Comparison of ENCODE assay signal across 31 cellular contexts in the genomic region with DNA sequence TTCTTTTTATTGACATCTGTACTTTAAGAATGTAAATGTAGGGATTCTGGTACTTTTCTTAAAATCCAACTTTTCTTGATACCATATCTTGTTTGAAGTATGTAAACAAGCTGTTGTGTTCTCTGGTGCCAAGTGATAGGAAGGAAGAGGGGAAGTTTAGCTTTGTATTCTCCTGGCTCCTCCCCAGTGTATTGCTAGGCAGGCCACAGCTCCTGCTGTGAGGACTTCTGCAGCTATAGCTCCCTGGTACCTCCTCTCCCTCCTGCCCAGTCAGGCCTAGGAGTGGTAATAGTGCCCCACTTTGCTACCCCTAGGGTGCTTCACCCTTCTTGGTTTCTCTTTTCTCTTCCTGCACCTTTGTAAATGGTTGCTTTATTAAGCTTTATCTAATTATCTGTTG. TPM values are rescaled to one million over a fixed set of nuclear protein-coding genes. Genes with fewer than 3 reads are reported as not detected.
"Had no signal": no experiment of that assay in that cellular context is flagged by ENCODE, and none has a peak within 500 bp of the region (broad histone marks: within the 10 kb centered on the region; RNA-seq: fewer than 3 reads in every experiment).

No MANE protein-coding gene starts in this region.

- H3K9me3 ChIP-seq: heart left ventricle, left lung, lower lobe of right lung, right lobe of liver, thoracic aorta had no signal

- ATAC-seq: activated CD8-positive, alpha-beta memory T cell treated with anti-CD3 and anti-CD28 coated beads, Interleukin-2, amount 10 ng/mL, durations not matched to agents 7 days and 5 days; activated CD8-positive, alpha-beta T cell treated with anti-CD3 and anti-CD28 coated beads, Interleukin-2, amount 10 ng/mL, durations not matched to agents 7 days and 5 days; activated naive CD8-positive, alpha-beta T cell treated with anti-CD3 and anti-CD28 coated beads, Interleukin-2, amount 50 U/mL, for 24 hours; esophagus mucosa; heart left ventricle; left lung; lower lobe of right lung; natural killer cell; right lobe of liver had no signal

- H3K4me1 Mint-ChIP-seq: activated B cell treated with CpG ODN at 0.5 μM for 24 hours; activated CD8-positive, alpha-beta memory T cell treated with anti-CD3 and anti-CD28 coated beads, Interleukin-2, amount 10 ng/mL, durations not matched to agents 7 days and 5 days; activated naive CD4-positive, alpha-beta T cell treated with anti-CD3 and anti-CD28 coated beads, Interleukin-2, amount 50 U/mL, for 24 hours; activated naive CD8-positive, alpha-beta T cell treated with anti-CD3 and anti-CD28 coated beads, Interleukin-2, amount 50 U/mL, for 24 hours; natural killer cell had no signal

- H3K9me3 Mint-ChIP-seq: activated B cell treated with CpG ODN at 0.5 μM for 24 hours; activated naive CD4-positive, alpha-beta T cell treated with anti-CD3 and anti-CD28 coated beads, Interleukin-2, amount 50 U/mL, for 24 hours; activated naive CD8-positive, alpha-beta T cell treated with anti-CD3 and anti-CD28 coated beads, Interleukin-2, amount 50 U/mL, for 24 hours; activated T-helper 2 cell treated with anti-CD3 and anti-CD28 coated beads, Interferon-gamma antibody, Interleukin-2, Interleukin-4, amounts not matched to agents 10 μg/mL and 5 μg/mL and 100 μg/mL, durations not matched to agents 14 hours and 24 hours and 36 hours; T-helper 1 cell treated with Interleukin-12 subunit alpha and Interleukin-12 subunit beta and Interleukin-4 antibody, amounts not matched to agents 30 μg/mL and 1 μg/mL, for 36 hours had no signal

- FAIRE-seq: islet of Langerhans, urothelium cell line had no signal

- H3K4me1 ChIP-seq: heart left ventricle, left lung, lower lobe of right lung, right lobe of liver had no signal

- H3K27ac Mint-ChIP-seq: activated B cell treated with CpG ODN at 0.5 μM for 24 hours; activated CD8-positive, alpha-beta memory T cell treated with anti-CD3 and anti-CD28 coated beads, Interleukin-2, amount 10 ng/mL, durations not matched to agents 7 days and 5 days; activated CD8-positive, alpha-beta T cell treated with anti-CD3 and anti-CD28 coated beads, Interleukin-2, amount 10 ng/mL, durations not matched to agents 7 days and 5 days; activated naive CD4-positive, alpha-beta T cell treated with anti-CD3 and anti-CD28 coated beads, Interleukin-2, amount 50 U/mL, for 24 hours; activated naive CD8-positive, alpha-beta T cell treated with anti-CD3 and anti-CD28 coated beads, Interleukin-2, amount 50 U/mL, for 24 hours; activated T-helper 2 cell treated with anti-CD3 and anti-CD28 coated beads, Interferon-gamma antibody, Interleukin-2, Interleukin-4, amounts not matched to agents 10 μg/mL and 5 μg/mL and 100 μg/mL, durations not matched to agents 14 hours and 24 hours and 36 hours; natural killer cell; progenitor cell of endocrine pancreas; T-helper 1 cell treated with Interleukin-12 subunit alpha and Interleukin-12 subunit beta and Interleukin-4 antibody, amounts not matched to agents 30 μg/mL and 1 μg/mL, for 36 hours had no signal

- DNase-seq: activated B cell treated with CpG ODN at 0.5 μM for 24 hours; activated CD8-positive, alpha-beta memory T cell treated with anti-CD3 and anti-CD28 coated beads, Interleukin-2, amount 10 ng/mL, durations not matched to agents 7 days and 5 days; activated CD8-positive, alpha-beta T cell treated with anti-CD3 and anti-CD28 coated beads, Interleukin-2, amount 10 ng/mL, durations not matched to agents 7 days and 5 days; activated naive CD8-positive, alpha-beta T cell treated with anti-CD3 and anti-CD28 coated beads, Interleukin-2, amount 50 U/mL, for 24 hours; activated T-cell treated with anti-CD3 and anti-CD28 coated beads, Interleukin-2, amount 50 U/mL, for 48 hours; amygdala; central memory CD4-positive, alpha-beta T cell; foreskin fibroblast; heart left ventricle; hypothalamus; left lung; lower lobe of right lung; mesenchymal stem cell; natural killer cell; right lobe of liver; stimulated activated CD4-positive, alpha-beta T cell treated with anti-CD3 and anti-CD28 coated beads, Interleukin-2, amount 100 ng/mL, for 48 hours; stimulated activated naive CD4-positive, alpha-beta T cell treated with Interleukin-2 at 50 U/mL for 16 hours; T1000; trophoblast cell had no signal

- H3K36me3 ChIP-seq: heart left ventricle, left lung, lower lobe of right lung, right lobe of liver, thoracic aorta had no signal

- H3K4me3 Mint-ChIP-seq: activated B cell treated with CpG ODN at 0.5 μM for 24 hours; activated CD8-positive, alpha-beta memory T cell treated with anti-CD3 and anti-CD28 coated beads, Interleukin-2, amount 10 ng/mL, durations not matched to agents 7 days and 5 days; activated CD8-positive, alpha-beta T cell treated with anti-CD3 and anti-CD28 coated beads, Interleukin-2, amount 10 ng/mL, durations not matched to agents 7 days and 5 days; activated naive CD4-positive, alpha-beta T cell treated with anti-CD3 and anti-CD28 coated beads, Interleukin-2, amount 50 U/mL, for 24 hours; activated naive CD8-positive, alpha-beta T cell treated with anti-CD3 and anti-CD28 coated beads, Interleukin-2, amount 50 U/mL, for 24 hours; natural killer cell; T-helper 1 cell treated with Interleukin-12 subunit alpha and Interleukin-12 subunit beta and Interleukin-4 antibody, amounts not matched to agents 30 μg/mL and 1 μg/mL, for 36 hours had no signal

- H3K27me3 ChIP-seq: left lung had no signal

- H3K36me3 Mint-ChIP-seq: activated CD8-positive, alpha-beta memory T cell treated with anti-CD3 and anti-CD28 coated beads, Interleukin-2, amount 10 ng/mL, durations not matched to agents 7 days and 5 days; activated naive CD4-positive, alpha-beta T cell treated with anti-CD3 and anti-CD28 coated beads, Interleukin-2, amount 50 U/mL, for 24 hours; natural killer cell had no signal

- H3K4me3 ChIP-seq: heart left ventricle, left lung, lower lobe of right lung, right lobe of liver, thoracic aorta had no signal

- H3K27me3 Mint-ChIP-seq: activated CD8-positive, alpha-beta memory T cell treated with anti-CD3 and anti-CD28 coated beads, Interleukin-2, amount 10 ng/mL, durations not matched to agents 7 days and 5 days had no signal

- H3K27ac ChIP-seq: heart left ventricle, left lung, lower lobe of right lung, right lobe of liver, thoracic aorta had no signal

RNA-seq across cellular contexts. Expression of a gene that starts 45.3 kb away (rescaled TPM):
- total RNA-seq: activated B cell treated with CpG ODN at 0.5 μM for 24 hours; activated CD8-positive, alpha-beta memory T cell treated with anti-CD3 and anti-CD28 coated beads, Interleukin-2, amount 10 ng/mL, durations not matched to agents 7 days and 5 days; activated CD8-positive, alpha-beta T cell treated with anti-CD3 and anti-CD28 coated beads, Interleukin-2, amount 10 ng/mL, durations not matched to agents 7 days and 5 days; activated T-helper 2 cell treated with anti-CD3 and anti-CD28 coated beads, Interferon-gamma antibody, Interleukin-2, Interleukin-4, amounts not matched to agents 10 μg/mL and 5 μg/mL and 100 μg/mL, durations not matched to agents 14 hours and 24 hours and 36 hours; esophagus mucosa; heart left ventricle; left lung; lower lobe of right lung; mononuclear cell; natural killer cell; osteocyte; renal cortical epithelial cell; right lobe of liver; skeletal muscle tissue; thoracic aorta had no signal
- polyA plus RNA-seq: heart left ventricle had no signal
